ENCODE assay signal across 8 cellular contexts in genomic region chr11:70271635-70271953, GRCh38. TPM values are rescaled to one million over a fixed set of nuclear protein-coding genes. Genes with fewer than 3 reads are reported as not detected.
DNase-seq lines count a peak whose midpoint lies in the region; ATAC-seq, FAIRE-seq and TF ChIP-seq lines count a peak whose summit lies in the region.

No MANE protein-coding gene starts in this region.

- TF ChIP-seq CTCF in heart right ventricle (IDR thresholded peaks at IDR 0.05): no peak
- no peak for TF ChIP-seq CTCF in bronchial epithelial cell (IDR thresholded peaks at IDR 0.05; ENCODE audit: insufficient read depth, low read length, severe bottlenecking)
- no peak for TF ChIP-seq CTCF in mesothelial cell of epicardium (IDR thresholded peaks at IDR 0.05; ENCODE audit: unreplicated experiment)
- TF ChIP-seq CTCF in vagina (IDR thresholded peaks at IDR 0.05): no peak

- no peak for FAIRE-seq in bronchial epithelial cell (lab: Jason Lieb, UNC)

- DNase-seq in heart right ventricle (no peak), Right ventricle myocardium superior (no peak), bronchial epithelial cell (ENCODE audit: low read depth) (no peak), mesothelial cell of epicardium (ENCODE audit: low spot score in 2 of 2, unreplicated experiment in 2 of 2) (no peak), vagina (ENCODE audit: extremely low spot score in 2 of 2) (no peak), DMS 273 (lab: John Stamatoyannopoulos, UW; ENCODE audit: unreplicated experiment) (no peak), germinal center (ENCODE audit: low spot score) (no peak), left colon (no peak)

- no peak for TF ChIP-seq POLR2A in vagina (IDR thresholded peaks at IDR 0.05)

- 0 to 5% methylated on average over 2 of the region's 2 CpGs for WGBS in heart right ventricle, 2 donors

- H3K27me3 ChIP-seq in heart right ventricle (peaks cover 0 to 5% (median 0%) of the 10 kb centered on the region in 7 donors), bronchial epithelial cell (ENCODE audit: control insufficient read depth, insufficient read depth, low read length) (no peaks in the 10 kb centered on the region), vagina (no peaks in the 10 kb centered on the region)

- no peaks in the 10 kb centered on the region for H3K9me3 ChIP-seq in heart right ventricle
- H3K9me3 ChIP-seq in vagina: no peaks in the 10 kb centered on the region

- H3K4me3 ChIP-seq in heart right ventricle (peak overlapping the region; percentile 62 to 98 (median 84)), bronchial epithelial cell (ENCODE audit: low read depth, low read length) (peak overlapping the region; percentile 93), vagina (peak overlapping the region; percentile 77 to 97)

- H3K36me3 ChIP-seq in heart right ventricle (peaks cover 0 to 47% (median 3%) of the 10 kb centered on the region in 9 donors), bronchial epithelial cell (ENCODE audit: control insufficient read depth, insufficient read depth, low read length) (peaks cover 6% of the 10 kb centered on the region), vagina (peaks cover 0 to 6% of the 10 kb centered on the region in 2 donors)

- H3K9me3 Mint-ChIP-seq in mesothelial cell of epicardium: no peaks in the 10 kb centered on the region

- H3K4me1 ChIP-seq in heart right ventricle: peaks cover 6 to 42% (median 31%) of the 10 kb centered on the region in 9 donors
- H3K4me1 ChIP-seq in vagina: peaks cover 33% of the 10 kb centered on the region

- H3K4me1 Mint-ChIP-seq in mesothelial cell of epicardium: peaks cover 19% of the 10 kb centered on the region

- ATAC-seq in heart right ventricle (no peak), Right ventricle myocardium superior (ENCODE audit: poor library complexity) (no peak), left colon (no peak)

- H3K4me3 Mint-ChIP-seq in mesothelial cell of epicardium: peak overlapping the region; percentile 86

- H3K27ac Mint-ChIP-seq in mesothelial cell of epicardium: peak overlapping the region; percentile 93

- peak overlapping the region in 4 of 10 donors; percentile 79 to 93 (median 87) for H3K27ac ChIP-seq in heart right ventricle
- H3K27ac ChIP-seq in vagina: peak overlapping the region; percentile 72

- intact Hi-C loops in heart right ventricle (cut with DNase I) (loop anchor here in 2 of 10 donors (1.0 to 10.0 kb wide), 3 partner anchors 34 to 123 kb away; partner anchors contain the start of genes FADD (in 2 of the 2) and CTTN (in 1 of the 2)), Right ventricle myocardium superior (cut with DNase I) (no loop called here), vagina (cut with DNase I) (loop anchor here (10.0 kb wide), 1 partner anchor 143 kb away; no protein-coding TSS in a partner anchor), left colon (cut with DNase I, micrococcal nuclease) (no loop called here)

- peaks cover 14% of the 10 kb centered on the region for H3K27me3 Mint-ChIP-seq in mesothelial cell of epicardium (ENCODE audit: low read depth)

- peaks cover 21% of the 10 kb centered on the region for H3K36me3 Mint-ChIP-seq in mesothelial cell of epicardium

RNA-seq across cellular contexts. Expression of gene PPFIA1, which starts 1.1 kb away (rescaled TPM):
- total RNA-seq in heart right ventricle: 10 to 100 TPM; 35.8 to 57.2 (median 39.5) TPM
- 10 to 100 TPM; 14.0 to 20.1 TPM for polyA plus RNA-seq in heart right ventricle
- 41.8 TPM for total RNA-seq in Right ventricle myocardium superior
- 33.0 and 35.0 TPM in 2 replicates for total RNA-seq in bronchial epithelial cell
- 58.3 to 66.8 TPM (median 59.1 TPM) in 3 replicates for total RNA-seq in mesothelial cell of epicardium
- 54.3 TPM for total RNA-seq in vagina
- total RNA-seq in left colon: 10 to 100 TPM; 52.8 to 79.1 TPM
